Comparison of ENCODE assay signal across 8 cellular contexts in the genomic region with DNA sequence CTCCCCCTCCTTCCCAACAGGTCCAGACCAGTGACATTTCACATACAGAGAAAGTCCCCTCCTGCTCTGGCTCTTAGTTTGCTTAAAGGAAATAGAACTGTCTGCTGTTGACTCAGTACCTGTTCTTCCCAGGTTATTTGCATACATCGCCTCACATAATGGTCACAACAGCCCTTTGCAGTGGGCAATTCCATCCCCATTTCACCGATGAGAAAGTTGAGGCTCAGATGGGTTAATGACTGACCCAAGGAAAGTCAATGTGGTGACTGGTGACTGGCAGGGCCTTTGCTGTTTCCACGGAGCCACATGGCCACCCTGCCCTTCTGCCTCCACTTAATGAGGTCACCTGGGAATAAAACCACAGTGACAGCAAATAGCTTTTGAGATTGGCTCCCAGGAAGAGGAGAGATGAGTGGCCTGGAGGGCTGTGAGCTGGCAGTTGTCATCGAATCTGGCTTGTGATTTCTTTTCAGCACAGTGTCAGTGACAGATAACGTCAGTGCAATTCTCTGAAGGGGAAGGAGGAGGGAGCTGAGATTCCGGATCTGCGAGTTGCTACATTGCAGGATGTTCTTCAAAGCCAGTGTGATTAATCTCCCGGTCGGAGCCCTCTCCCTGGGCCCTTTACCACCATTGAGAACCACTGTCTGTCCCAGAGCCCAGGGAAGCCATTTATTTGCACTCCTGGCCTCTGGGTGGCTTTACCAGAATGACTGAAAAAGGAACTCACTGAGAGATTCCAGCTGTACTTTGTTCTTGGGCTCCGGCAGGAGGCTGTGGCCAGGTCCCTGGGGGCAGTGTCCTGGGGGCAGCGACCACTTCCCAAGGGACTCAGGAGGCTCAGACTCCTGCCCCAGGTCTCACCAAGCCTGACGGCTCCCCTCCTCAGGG.
DNase-seq lines count a peak whose midpoint lies in the region; ATAC-seq, FAIRE-seq and TF ChIP-seq lines count a peak whose summit lies in the region.

No MANE protein-coding gene starts in this region.

- H2BK5ac ChIP-seq in H1 (ENCODE audit: low read depth, low read length) = no peak overlapping the region

- H3K18ac ChIP-seq in H1 (ENCODE audit: extremely low read depth, low read length) = no peak overlapping the region

- DNase-seq in GM04503 (ENCODE audit: low read depth) (peak; percentile 40), H1 (ENCODE audit: low read depth in 1 of 2, low spot score in 2 of 2) (no peak), skeletal muscle cell (ENCODE audit: low read depth) (peak; percentile 42)
- DNase-seq in stimulated activated CD4-positive, alpha-beta T cell treated with anti-CD3 and anti-CD28 coated beads, Interleukin-1b, Interleukin-23, amount 100 ng/mL, for 48 hours = no peak
- DNase-seq in activated CD4-positive, alpha-beta T cell treated with anti-CD3 and anti-CD28 coated beads, Interleukin-2, amount 10 ng/mL, durations not matched to agents 7 days and 5 days = no peak
- DNase-seq in naive thymus-derived CD4-positive, alpha-beta T cell = no peak

- TF ChIP-seq RAD21 in H1 (IDR thresholded peaks at IDR 0.05 in 1 of 2, conservative IDR thresholded peaks at IDR 0.05 in 1 of 2; ENCODE audit: low read depth in 2 of 2, low read length in 2 of 2) = no peak

- H4K8ac ChIP-seq in H1 (ENCODE audit: extremely low read depth, insufficient read depth, low read length) = no peak overlapping the region

- WGBS in H1 (ENCODE audit: extremely low coverage in 1 of 2, insufficient coverage in 1 of 2, insufficient read length in 1 of 2, insufficient replicate concordance in 2 of 2, low coverage in 1 of 2, low lambda C conversion rate in 2 of 2, missing lambda C conversion rate in 1 of 2), 2 experiments = 73% methylated on average over 12 of the region's 12 CpGs; no CpG with 5 or more reads in 1 of the 2 experiments

- H2BK20ac ChIP-seq in H1 (ENCODE audit: low read length) = no peak overlapping the region

- H3K4me2 ChIP-seq in H1 (ENCODE audit: insufficient read depth in 1 of 2, low read depth in 2 of 2, low read length in 2 of 2) = no peak overlapping the region

- no peak for TF ChIP-seq EP300 in H1 (IDR thresholded peaks at IDR 0.05; ENCODE audit: borderline replicate concordance in 1 of 2, low read depth in 2 of 2, low read length in 2 of 2)

- H3K23me2 ChIP-seq in H1 (ENCODE audit: low read depth, low read length) = no peaks in the 10 kb centered on the region

- no peak overlapping the region for H3K9ac ChIP-seq in H1 (replicated peaks in 1 of 4; ENCODE audit: extremely low read depth in 1 of 4, low read depth in 3 of 4, low read length in 3 of 4)

- no peak overlapping the region for H2AFZ ChIP-seq in H1 (ENCODE audit: low read length)

- intact Hi-C loops in naive thymus-derived CD4-positive, alpha-beta T cell (cut with micrococcal nuclease) = no loop called here

- H3K14ac ChIP-seq in H1 (ENCODE audit: insufficient read length) = no peak overlapping the region

- POLR2A ChIA-PET in H1 (lab: Charles Lee; ENCODE audit: partially characterized antibody) = no interaction called here
- POLR2A ChIA-PET in activated CD4-positive, alpha-beta T cell treated with anti-CD3 and anti-CD28 coated beads, Interleukin-2, amount 10 ng/mL, durations not matched to agents 7 days and 5 days (lab: Charles Lee) = no interaction called here
- POLR2A ChIA-PET in naive thymus-derived CD4-positive, alpha-beta T cell (lab: Charles Lee) = no interaction called here

- H3K36me3 ChIP-seq in H1 (ENCODE audit: control insufficient read depth in 2 of 4, insufficient read depth in 4 of 4, low read length in 3 of 4) = no peaks in the 10 kb centered on the region
- no peaks in the 10 kb centered on the region for H3K36me3 ChIP-seq in naive thymus-derived CD4-positive, alpha-beta T cell (ENCODE audit: control insufficient read depth in 2 of 3, insufficient read depth in 3 of 3, low read length in 3 of 3)

- no peaks in the 10 kb centered on the region for H3K9me3 Mint-ChIP-seq in activated CD4-positive, alpha-beta T cell treated with anti-CD3 and anti-CD28 coated beads, Interleukin-2, amount 10 ng/mL, durations not matched to agents 7 days and 5 days
- no peaks in the 10 kb centered on the region for H3K9me3 Mint-ChIP-seq in naive thymus-derived CD4-positive, alpha-beta T cell

- no peak overlapping the region for H2BK12ac ChIP-seq in H1 (ENCODE audit: low read depth, low read length)

- no peaks in the 10 kb centered on the region for H3K36me3 Mint-ChIP-seq in activated CD4-positive, alpha-beta T cell treated with anti-CD3 and anti-CD28 coated beads, Interleukin-2, amount 10 ng/mL, durations not matched to agents 7 days and 5 days (ENCODE audit: low read depth)
- no peaks in the 10 kb centered on the region for H3K36me3 Mint-ChIP-seq in naive thymus-derived CD4-positive, alpha-beta T cell

- peak overlapping the region; percentile 34 for H4K91ac ChIP-seq in H1 (replicated peaks; ENCODE audit: insufficient read length, low read length)

- H3K23ac ChIP-seq in H1 (ENCODE audit: insufficient read length) = no peak overlapping the region

- no peaks in the 10 kb centered on the region for H4K20me1 ChIP-seq in H1 (replicated peaks in 1 of 2; ENCODE audit: control insufficient read depth in 1 of 2, insufficient read depth in 2 of 2, low read length in 2 of 2)

- no peak overlapping the region for H2AK5ac ChIP-seq in H1 (ENCODE audit: low read depth, low read length)

- no peak overlapping the region for H3K4me3 Mint-ChIP-seq in activated CD4-positive, alpha-beta T cell treated with anti-CD3 and anti-CD28 coated beads, Interleukin-2, amount 10 ng/mL, durations not matched to agents 7 days and 5 days
- H3K4me3 Mint-ChIP-seq in naive thymus-derived CD4-positive, alpha-beta T cell = no peak overlapping the region

- H4K5ac ChIP-seq in H1 (ENCODE audit: insufficient read length, low read depth, low read length) = no peak overlapping the region

- H3K27ac Mint-ChIP-seq in activated CD4-positive, alpha-beta T cell treated with anti-CD3 and anti-CD28 coated beads, Interleukin-2, amount 10 ng/mL, durations not matched to agents 7 days and 5 days = no peak overlapping the region
- no peak overlapping the region for H3K27ac Mint-ChIP-seq in naive thymus-derived CD4-positive, alpha-beta T cell

- no peak for TF ChIP-seq POLR2A in H1 (IDR thresholded peaks at IDR 0.05; ENCODE audit: control extremely low read depth in 1 of 2, low read depth in 2 of 2, low read length in 2 of 2)

- TF ChIP-seq CTCF in H1 (IDR thresholded peaks at IDR 0.05; ENCODE audit: control extremely low read depth in 1 of 3, insufficient read depth in 1 of 3, low read depth in 1 of 3, low read length in 3 of 3) = no peak

- FAIRE-seq in H1 (lab: Jason Lieb, UNC) = no peak

- no peak overlapping the region for H3K4ac ChIP-seq in H1 (replicated peaks; ENCODE audit: insufficient read length, low read depth, low read length)

- peaks cover 8% of the 10 kb centered on the region for H3K27me3 Mint-ChIP-seq in activated CD4-positive, alpha-beta T cell treated with anti-CD3 and anti-CD28 coated beads, Interleukin-2, amount 10 ng/mL, durations not matched to agents 7 days and 5 days
- peaks cover 0 to 19% (median 2%) of the 10 kb centered on the region in 5 donors for H3K27me3 Mint-ChIP-seq in naive thymus-derived CD4-positive, alpha-beta T cell

- peaks cover 12 to 26% (median 13%) of the 10 kb centered on the region in 4 experiments for H3K4me1 ChIP-seq in H1 (replicated peaks in 1 of 4; ENCODE audit: control insufficient read depth in 3 of 4, insufficient read depth in 4 of 4, low read length in 3 of 4)
- H3K4me1 ChIP-seq in naive thymus-derived CD4-positive, alpha-beta T cell (ENCODE audit: control insufficient read depth in 2 of 2, insufficient read depth in 2 of 2, low read length in 2 of 2) = no peaks in the 10 kb centered on the region

- no peak overlapping the region for H3K56ac ChIP-seq in H1 (replicated peaks; ENCODE audit: insufficient read length, low read depth, low read length)

- H2BK15ac ChIP-seq in H1 (ENCODE audit: low read length) = no peak overlapping the region

- no peaks in the 10 kb centered on the region; the same call in 1 of the 2 replicates for H3K79me1 ChIP-seq in H1 (ENCODE audit: low read depth, low read length)

- CTCF ChIA-PET in H1 (lab: Charles Lee; ENCODE audit: partially characterized antibody) = interaction anchor here (1.0 to 7.6 kb wide), 14 partner anchors 8 to 161 kb away, joined by 3 to 91 read pairs (median 5); no protein-coding TSS in a partner anchor
- CTCF ChIA-PET in activated CD4-positive, alpha-beta T cell treated with anti-CD3 and anti-CD28 coated beads, Interleukin-2, amount 10 ng/mL, durations not matched to agents 7 days and 5 days (lab: Charles Lee) = no interaction called here
- CTCF ChIA-PET in naive thymus-derived CD4-positive, alpha-beta T cell (lab: Charles Lee) = no interaction called here

- H3K27me3 ChIP-seq in H1 (replicated peaks in 1 of 4; ENCODE audit: control insufficient read depth in 3 of 4, extremely low read depth in 1 of 4, insufficient read depth in 3 of 4, low read length in 3 of 4) = 0 out of 7 replicates have a peak, but pooled peaks cover 0 to 2% (median 0%) of the 10 kb centered on the region in 4 experiments
- no peaks in the 10 kb centered on the region for H3K27me3 ChIP-seq in naive thymus-derived CD4-positive, alpha-beta T cell (ENCODE audit: control insufficient read depth in 2 of 2, insufficient read depth in 2 of 2, low read length in 2 of 2)

- H3K79me2 ChIP-seq in H1 (ENCODE audit: control insufficient read depth in 1 of 2, insufficient read depth in 2 of 2, low read length in 2 of 2) = no peaks in the 10 kb centered on the region

- H3K4me3 ChIP-seq in H1 (ENCODE audit: extremely low read depth in 1 of 4, insufficient read depth in 2 of 4, low read depth in 3 of 4, low read length in 4 of 4) (no peak overlapping the region), skeletal muscle cell (ENCODE audit: low read depth, low read length) (no peak overlapping the region)
- no peak overlapping the region for H3K4me3 ChIP-seq in naive thymus-derived CD4-positive, alpha-beta T cell (ENCODE audit: low read length)

- peaks cover 22% of the 10 kb centered on the region for H3K4me1 Mint-ChIP-seq in activated CD4-positive, alpha-beta T cell treated with anti-CD3 and anti-CD28 coated beads, Interleukin-2, amount 10 ng/mL, durations not matched to agents 7 days and 5 days
- peaks cover 0 to 31% (median 10%) of the 10 kb centered on the region in 7 donors for H3K4me1 Mint-ChIP-seq in naive thymus-derived CD4-positive, alpha-beta T cell

- ATAC-seq in GM21423 (IDR thresholded peaks at IDR 0.05; ENCODE audit: unreplicated experiment) = peak; percentile 57
- peak; percentile 47 for ATAC-seq in HG03571 (IDR thresholded peaks at IDR 0.05; ENCODE audit: unreplicated experiment)
- no peak for ATAC-seq in naive thymus-derived CD4-positive, alpha-beta T cell

- H2BK120ac ChIP-seq in H1 (replicated peaks; ENCODE audit: low read depth, low read length) = no peak overlapping the region

- H3K27ac ChIP-seq in H1 (ENCODE audit: low read depth, low read length) = no peak overlapping the region
- no peak overlapping the region for H3K27ac ChIP-seq in naive thymus-derived CD4-positive, alpha-beta T cell (ENCODE audit: low read depth, low read length)

- no peaks in the 10 kb centered on the region for H3K9me3 ChIP-seq in H1 (ENCODE audit: insufficient read depth in 2 of 2, low read depth in 1 of 2, low read length in 1 of 2)
- H3K9me3 ChIP-seq in naive thymus-derived CD4-positive, alpha-beta T cell (ENCODE audit: control insufficient read depth in 2 of 3, low read length in 3 of 3) = no peaks in the 10 kb centered on the region

Comparison
In these comparisons a context has a peak if more than half of its experiments do, and no peak if none do; other contexts are left out.
1. DNase-seq: peak in GM04503 (single experiment) and skeletal muscle cell (single experiment); none in H1 (0 of 2), stimulated activated CD4-positive, alpha-beta T cell treated with anti-CD3 and anti-CD28 coated beads, Interleukin-1b, Interleukin-23, amount 100 ng/mL, for 48 hours (single experiment), activated CD4-positive, alpha-beta T cell treated with anti-CD3 and anti-CD28 coated beads, Interleukin-2, amount 10 ng/mL, durations not matched to agents 7 days and 5 days (single experiment) and naive thymus-derived CD4-positive, alpha-beta T cell (0 of 9).